Comparison of ENCODE assay signal across 7 cellular contexts in the genomic region with DNA sequence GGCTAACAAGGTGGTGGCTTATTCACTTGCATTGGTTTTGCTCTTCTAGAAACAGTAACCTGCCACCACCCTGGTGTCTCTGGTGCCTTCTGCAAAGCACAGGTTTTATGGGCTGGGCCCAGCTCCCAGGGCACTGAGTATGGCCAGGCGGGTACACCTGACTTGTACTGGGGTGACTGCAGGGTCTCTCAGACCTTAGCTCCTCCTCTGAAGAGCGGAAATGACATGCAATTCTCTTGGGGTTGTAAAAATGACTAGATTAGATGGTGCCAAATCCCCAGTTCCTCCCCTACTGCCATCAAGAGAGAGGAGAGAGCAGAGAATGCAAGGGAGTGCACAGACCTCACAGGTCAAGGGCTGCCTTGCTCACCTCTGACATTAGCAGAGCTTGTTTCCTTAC. TPM values are rescaled to one million over a fixed set of nuclear protein-coding genes. Genes with fewer than 3 reads are reported as not detected.
DNase-seq lines count a peak whose midpoint lies in the region; ATAC-seq and TF ChIP-seq lines count a peak whose summit lies in the region.

No MANE protein-coding gene starts in this region.

- H3K4me3 ChIP-seq in GM23338 (no peak overlapping the region), ectodermal cell (ENCODE audit: insufficient read depth, low read depth, low read length) (no peak overlapping the region), skeletal muscle tissue (ENCODE audit: low read length in 3 of 3) (peak overlapping the region in 1 of 3 donors; percentile 1), body of pancreas (no peak overlapping the region)

- WGBS in ectodermal cell, 2 experiments = 89 to 95% methylated on average over 2 of the region's 2 CpGs
- 86 to 100% methylated on average over 2 of the region's 2 CpGs for WGBS in body of pancreas, 2 donors

- no peaks in the 10 kb centered on the region for H3K9me3 ChIP-seq in ectodermal cell (ENCODE audit: control insufficient read depth, low read length)
- no peaks in the 10 kb centered on the region for H3K9me3 ChIP-seq in skeletal muscle tissue (ENCODE audit: control insufficient read depth in 3 of 3, low read length in 3 of 3)
- H3K9me3 ChIP-seq in body of pancreas = no peaks in the 10 kb centered on the region

- peaks cover 90% of the 10 kb centered on the region for H3K79me2 ChIP-seq in GM23338 (replicated peaks; ENCODE audit: insufficient read depth)

- peak overlapping the region; percentile 73 for H3K27ac ChIP-seq in GM23338 (ENCODE audit: low read depth)
- peak overlapping the region; percentile 2 for H3K27ac ChIP-seq in ectodermal cell (ENCODE audit: insufficient read depth, low read depth, low read length, poor library complexity, severe bottlenecking)
- peak overlapping the region; percentile 97 for H3K27ac ChIP-seq in skeletal muscle tissue (ENCODE audit: low read depth, low read length)
- H3K27ac ChIP-seq in body of pancreas = no peak overlapping the region

- H3K27me3 ChIP-seq in GM23338 (ENCODE audit: insufficient read depth) = no peaks in the 10 kb centered on the region
- no peaks in the 10 kb centered on the region for H3K27me3 ChIP-seq in ectodermal cell (ENCODE audit: control insufficient read depth, insufficient read depth, low read length, poor library complexity, severe bottlenecking)
- no peaks in the 10 kb centered on the region for H3K27me3 ChIP-seq in skeletal muscle tissue (ENCODE audit: control insufficient read depth in 3 of 3, insufficient read depth in 3 of 3, low read length in 3 of 3)
- no peaks in the 10 kb centered on the region for H3K27me3 ChIP-seq in body of pancreas

- no peak overlapping the region for H3K4me3 Mint-ChIP-seq in GM23338

- no peaks in the 10 kb centered on the region for H3K9me3 Mint-ChIP-seq in GM23338

- peaks cover 5% of the 10 kb centered on the region; the same call in 1 of the 3 replicates for H3K36me3 Mint-ChIP-seq in GM23338 (ENCODE audit: low read depth)

- intact Hi-C loops in body of pancreas (cut with DNase I) = no loop called here

- H3K4me2 ChIP-seq in GM23338 = peak overlapping the region; percentile 43; the same call in 1 of the 2 replicates

- TF ChIP-seq POLR2A in body of pancreas (IDR thresholded peaks at IDR 0.05) = no peak

- H3K9ac ChIP-seq in skeletal muscle tissue (ENCODE audit: low read depth in 1 of 3, low read length in 3 of 3) = peak overlapping the region in 2 of 3 donors; percentile 10 to 63

- H3K4me1 ChIP-seq in GM23338 (ENCODE audit: insufficient read depth) (peaks cover 39% of the 10 kb centered on the region), ectodermal cell (ENCODE audit: control insufficient read depth, insufficient read depth, low read length) (peaks cover 56% of the 10 kb centered on the region), skeletal muscle tissue (ENCODE audit: control insufficient read depth in 3 of 3, insufficient read depth in 3 of 3, low read length in 3 of 3) (peaks cover 60 to 62% (median 62%) of the 10 kb centered on the region in 3 donors), body of pancreas (peaks cover 55% of the 10 kb centered on the region)

- DNase-seq in GM23338 (ENCODE audit: low spot score) (no peak), NCI-H510A treated with DMSO at 0.1 percent for 48 hours (lab: John Stamatoyannopoulos, UW) (peak; percentile 87), body of pancreas (no peak), midbrain (lab: John Stamatoyannopoulos, UW) (no peak), HuH-7 (ENCODE audit: low spot score) (no peak)

- H4K20me1 ChIP-seq in GM23338 (replicated peaks; ENCODE audit: insufficient read depth) = 0 out of 2 replicates have a peak, but pooled peaks cover 13% of the 10 kb centered on the region

- TF ChIP-seq CTCF in GM23338 (conservative IDR thresholded peaks at IDR 0.05; ENCODE audit: low read depth in 2 of 2) = no peak
- TF ChIP-seq CTCF in body of pancreas (IDR thresholded peaks at IDR 0.05) = no peak

- H3K36me3 ChIP-seq in GM23338 (ENCODE audit: insufficient read depth) (no peaks in the 10 kb centered on the region), ectodermal cell (ENCODE audit: control insufficient read depth, insufficient read depth, low read length) (no peaks in the 10 kb centered on the region), skeletal muscle tissue (ENCODE audit: control insufficient read depth in 3 of 3, insufficient read depth in 3 of 3, low read length in 3 of 3) (no peaks in the 10 kb centered on the region), body of pancreas (replicated peaks in 1 of 2; ENCODE audit: insufficient read depth in 1 of 2, low read depth in 2 of 2) (no peaks in the 10 kb centered on the region)

- peaks cover 4% of the 10 kb centered on the region for H3K27me3 Mint-ChIP-seq in GM23338 (ENCODE audit: insufficient read depth, low read depth, poor library complexity)

- H3K27ac Mint-ChIP-seq in GM23338 = peak overlapping the region; percentile 30; the same call in 1 of the 2 replicates

- H3K4me1 Mint-ChIP-seq in GM23338 = peaks cover 70% of the 10 kb centered on the region

- H2AFZ ChIP-seq in GM23338 = no peak overlapping the region

- no peaks in the 10 kb centered on the region for H3K9me2 ChIP-seq in GM23338 (ENCODE audit: insufficient read depth)

- H3F3A ChIP-seq in GM23338 (replicated peaks; ENCODE audit: low read depth) = no peaks in the 10 kb centered on the region

- peak; percentile 19 for ATAC-seq in GM23338
- no peak for ATAC-seq in body of pancreas

TF ChIP-seq in GM23338, 12 proteins besides CTCF, POLR2A, EP300 and RAD21 (continues in another document):
- TF ChIP-seq, protein P1, sequence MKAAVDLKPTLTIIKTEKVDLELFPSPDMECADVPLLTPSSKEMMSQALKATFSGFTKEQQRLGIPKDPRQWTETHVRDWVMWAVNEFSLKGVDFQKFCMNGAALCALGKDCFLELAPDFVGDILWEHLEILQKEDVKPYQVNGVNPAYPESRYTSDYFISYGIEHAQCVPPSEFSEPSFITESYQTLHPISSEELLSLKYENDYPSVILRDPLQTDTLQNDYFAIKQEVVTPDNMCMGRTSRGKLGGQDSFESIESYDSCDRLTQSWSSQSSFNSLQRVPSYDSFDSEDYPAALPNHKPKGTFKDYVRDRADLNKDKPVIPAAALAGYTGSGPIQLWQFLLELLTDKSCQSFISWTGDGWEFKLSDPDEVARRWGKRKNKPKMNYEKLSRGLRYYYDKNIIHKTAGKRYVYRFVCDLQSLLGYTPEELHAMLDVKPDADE (IDR thresholded peaks at IDR 0.05) = no peak
- TF ChIP-seq EZH2 (IDR thresholded peaks at IDR 0.05; ENCODE audit: low read depth, unreplicated experiment) = no peak

RNA-seq across cellular contexts. Expression of a gene that starts 14.7 kb away (rescaled TPM):
- total RNA-seq in GM23338 (2014; rRNA removed; shearing (Covaris generic)) = 50.3 and 52.7 TPM in 2 replicates
- polyA plus RNA-seq in GM23338 (2016; fragmentation: Nextera tagmentation; extraction: Ambion mirVana) = 9.6 TPM in 2 replicates
- polyA plus RNA-seq in ectodermal cell (2013, experiment 1 of 4) = 21.8 TPM
- polyA plus RNA-seq in ectodermal cell (2013, experiment 2 of 4) = 24.6 TPM
- 18.9 TPM for polyA plus RNA-seq in ectodermal cell (2013, experiment 3 of 4)
- polyA plus RNA-seq in ectodermal cell (2013, experiment 4 of 4) = 19.9 TPM
- 38.1 TPM for total RNA-seq in skeletal muscle tissue
- 10 to 100 TPM; 35.9 to 40.5 TPM for total RNA-seq in body of pancreas

RNA-seq across cellular contexts. Expression of a gene that starts 41.7 kb away (rescaled TPM):
- total RNA-seq in GM23338 (2014; rRNA removed; shearing (Covaris generic)) = 8.3 and 9.0 TPM in 2 replicates
- polyA plus RNA-seq in GM23338 (2016; fragmentation: Nextera tagmentation; extraction: Ambion mirVana) = 54.4 and 60.9 TPM in 2 replicates
- 26.2 TPM for polyA plus RNA-seq in ectodermal cell (2013, experiment 1 of 4)
- polyA plus RNA-seq in ectodermal cell (2013, experiment 2 of 4) = 21.4 TPM
- polyA plus RNA-seq in ectodermal cell (2013, experiment 3 of 4) = 15.1 TPM
- 16.7 TPM for polyA plus RNA-seq in ectodermal cell (2013, experiment 4 of 4)
- total RNA-seq in skeletal muscle tissue (5.7 TPM), body of pancreas (10 to 100 TPM; 13.7 to 14.8 TPM)

Comparison
In these comparisons a context has a peak if more than half of its experiments do, and no peak if none do; other contexts are left out.
1. H3K27ac ChIP-seq: peak in GM23338 (single experiment), ectodermal cell (single experiment) and skeletal muscle tissue (single experiment); none in body of pancreas (0 of 4).